In genomic region chr6:131398176-131398575, GRCh38 we compare ENCODE assay signal across 16 cellular contexts.
"Had no signal": no experiment of that assay in that cellular context is flagged by ENCODE, and none has a peak within 500 bp of the region (broad histone marks: within the 10 kb centered on the region; RNA-seq: fewer than 3 reads in every experiment).

No MANE protein-coding gene starts in this region.

- H3K4me3 ChIP-seq: colonic mucosa, esophagus squamous epithelium, heart left ventricle, right lobe of liver, suprapubic skin, thyroid gland, upper lobe of left lung, uterus had no signal

- H3K4me1 ChIP-seq: colonic mucosa, heart left ventricle, right lobe of liver, suprapubic skin, thyroid gland, upper lobe of left lung, uterus had no signal

- H3K27ac Mint-ChIP-seq: natural killer cell had no signal

- H3K27ac ChIP-seq: colonic mucosa, esophagus squamous epithelium, heart left ventricle, right lobe of liver, suprapubic skin, thyroid gland, upper lobe of left lung, uterus had no signal

- H3K36me3 ChIP-seq: colonic mucosa, esophagus squamous epithelium, heart left ventricle, right lobe of liver, suprapubic skin, thyroid gland, upper lobe of left lung, uterus had no signal

- H3K9me3 ChIP-seq: colonic mucosa, right lobe of liver, thyroid gland had no signal

- H3K4me1 Mint-ChIP-seq: neural crest cell had no signal

- DNase-seq: cerebellar nuclear complex; colonic mucosa; dermis blood vessel endothelial cell; esophagus squamous epithelium; heart left ventricle; hypothalamus; kidney glomerular epithelial cell; natural killer cell; right lobe of liver; stimulated activated CD4-positive, alpha-beta T cell treated with anti-CD3 and anti-CD28 coated beads, Interleukin-2, amount 100 ng/mL, for 24 hours; stimulated activated naive CD4-positive, alpha-beta T cell treated with Interleukin-2 at 50 U/mL for 16 hours; thyroid gland; upper lobe of left lung; uterus had no signal

- H3K36me3 Mint-ChIP-seq: natural killer cell had no signal

- H3K27me3 ChIP-seq: colonic mucosa, esophagus squamous epithelium, heart left ventricle, right lobe of liver, suprapubic skin, thyroid gland, upper lobe of left lung, uterus had no signal

- H3K4me3 Mint-ChIP-seq: natural killer cell, neural crest cell had no signal
